Comparison of ENCODE assay signal across 21 cellular contexts in the genomic region with DNA sequence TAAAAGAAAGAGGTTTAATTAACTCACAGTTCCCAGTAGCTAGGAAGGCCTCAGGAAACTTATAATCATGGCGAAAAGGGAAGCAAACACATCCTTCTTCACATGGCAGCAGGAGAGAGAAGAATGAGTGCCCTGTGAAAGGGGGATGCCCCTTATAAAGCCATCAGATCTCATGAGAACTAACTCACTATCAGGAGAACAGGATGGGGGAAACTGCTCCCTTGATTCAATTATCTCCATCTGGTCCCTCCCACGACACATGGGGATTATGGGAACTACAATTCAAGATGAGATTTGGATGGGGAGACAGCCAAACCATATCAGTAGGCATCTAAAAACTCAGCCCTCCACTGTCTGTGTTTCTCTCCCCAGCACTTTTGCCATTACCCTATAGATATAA. TPM values are rescaled to one million over a fixed set of nuclear protein-coding genes. Genes with fewer than 3 reads are reported as not detected.
"Had no signal": no experiment of that assay in that cellular context is flagged by ENCODE, and none has a peak within 500 bp of the region (broad histone marks: within the 10 kb centered on the region; RNA-seq: fewer than 3 reads in every experiment).

No MANE protein-coding gene starts in this region.

- H3K4me3 Mint-ChIP-seq: dendritic cell treated with granulocyte-macrophage colony-stimulating factor and Interleukin-4, amounts not matched to agents 40 ng/mL and 50 ng/mL, for 4 days; effector memory CD8-positive, alpha-beta T cell; mesothelial cell of epicardium; naive thymus-derived CD8-positive, alpha-beta T cell had no signal

- H3K27me3 ChIP-seq: colonic mucosa, esophagus muscularis mucosa, gastroesophageal sphincter, heart right ventricle, left lung had no signal

- H3K9me3 ChIP-seq: colonic mucosa, esophagus muscularis mucosa, gastroesophageal sphincter, heart right ventricle, left lung, lower lobe of right lung, mucosa of descending colon had no signal

- H3K27ac Mint-ChIP-seq: dendritic cell treated with granulocyte-macrophage colony-stimulating factor and Interleukin-4, amounts not matched to agents 40 ng/mL and 50 ng/mL, for 4 days; effector memory CD8-positive, alpha-beta T cell; mesothelial cell of epicardium; naive B cell; naive thymus-derived CD8-positive, alpha-beta T cell had no signal

- ATAC-seq: effector memory CD8-positive, alpha-beta T cell; foreskin keratinocyte; gastroesophageal sphincter; heart right ventricle; left cardiac atrium; left lung; left ventricle myocardium superior; lower lobe of right lung; mucosa of descending colon; naive thymus-derived CD8-positive, alpha-beta T cell had no signal

- H3K9me3 Mint-ChIP-seq: dendritic cell treated with granulocyte-macrophage colony-stimulating factor and Interleukin-4, amounts not matched to agents 40 ng/mL and 50 ng/mL, for 4 days; mesothelial cell of epicardium had no signal

- H3K4me3 ChIP-seq: colonic mucosa, esophagus muscularis mucosa, gastroesophageal sphincter, heart right ventricle, left lung, lower lobe of right lung, mucosa of descending colon had no signal

- DNase-seq: colonic mucosa; cortex of kidney; effector CD8-positive, alpha-beta T cell; effector memory CD8-positive, alpha-beta T cell; foreskin keratinocyte; head of caudate nucleus; heart right ventricle; hippocampal formation; left cardiac atrium; left lung; left ventricle myocardium superior; lower lobe of right lung; mesenchymal stem cell; mucosa of descending colon; naive B cell; naive thymus-derived CD8-positive, alpha-beta T cell had no signal

- H3K27ac ChIP-seq: colonic mucosa, esophagus muscularis mucosa, foreskin keratinocyte, gastroesophageal sphincter, heart right ventricle, left lung, lower lobe of right lung had no signal

- H3K4me1 ChIP-seq: colonic mucosa, foreskin keratinocyte, heart right ventricle, left lung, lower lobe of right lung had no signal

- H3K36me3 Mint-ChIP-seq: mesothelial cell of epicardium; naive B cell; naive thymus-derived CD8-positive, alpha-beta T cell had no signal

- H3K27me3 Mint-ChIP-seq: dendritic cell treated with granulocyte-macrophage colony-stimulating factor and Interleukin-4, amounts not matched to agents 40 ng/mL and 50 ng/mL, for 4 days had no signal

- H3K36me3 ChIP-seq: colonic mucosa, esophagus muscularis mucosa, gastroesophageal sphincter, heart right ventricle, left lung, lower lobe of right lung had no signal

- H3K4me1 Mint-ChIP-seq: mesothelial cell of epicardium; naive B cell; naive thymus-derived CD8-positive, alpha-beta T cell had no signal

RNA-seq across cellular contexts. Expression of a gene that starts 22.4 kb away (rescaled TPM):
- total RNA-seq: endothelial cell of umbilical vein; naive thymus-derived CD8-positive, alpha-beta T cell had no signal
- polyA plus RNA-seq: endothelial cell of umbilical vein; naive thymus-derived CD8-positive, alpha-beta T cell had no signal
